In genomic region chr17:81858967-81859905, GRCh38 we compare ENCODE assay signal across 1 cellular context.
TF ChIP-seq lines count a peak whose summit lies in the region.

No MANE protein-coding gene starts in this region.

TF ChIP-seq in HepG2, 621 proteins besides CTCF, POLR2A, EP300 and RAD21 (continued from another document and continues in another):
- TF ChIP-seq KIAA2018 (CRISPR knock-in tag; IDR thresholded peaks at IDR 0.05; ENCODE audit: borderline replicate concordance): no peak
- TF ChIP-seq HDAC2 (CRISPR knock-in tag; IDR thresholded peaks at IDR 0.05): no peak
- no peak for TF ChIP-seq MXD4 (CRISPR knock-in tag; IDR thresholded peaks at IDR 0.05)
- TF ChIP-seq TERF1 (CRISPR knock-in tag; IDR thresholded peaks at IDR 0.05): no peak
- TF ChIP-seq SMC3 (IDR thresholded peaks at IDR 0.05; ENCODE audit: low read length): no peak
- no peak for TF ChIP-seq ZSCAN29 (CRISPR knock-in tag; conservative IDR thresholded peaks at IDR 0.05)
- no peak for TF ChIP-seq EEA1 (CRISPR knock-in tag; IDR thresholded peaks at IDR 0.05; ENCODE audit: borderline replicate concordance)
- no peak for TF ChIP-seq ZBTB34 (CRISPR knock-in tag; IDR thresholded peaks at IDR 0.05)
- no peak for TF ChIP-seq NKX3-1 (CRISPR knock-in tag; IDR thresholded peaks at IDR 0.05)
- peak; percentile 30; the same call in 1 of the 2 replicates for TF ChIP-seq ZNF619 (CRISPR knock-in tag; IDR thresholded peaks at IDR 0.05)
- no peak; the same call in 1 of the 2 replicates for TF ChIP-seq ZNF253 (CRISPR knock-in tag; IDR thresholded peaks at IDR 0.05; ENCODE audit: borderline replicate concordance)
- no peak for TF ChIP-seq MXI1 (IDR thresholded peaks at IDR 0.05; ENCODE audit: borderline replicate concordance, low read depth, low read length)
- TF ChIP-seq SP4 (CRISPR knock-in tag; IDR thresholded peaks at IDR 0.05): no peak
- no peak for TF ChIP-seq MIXL1 (CRISPR knock-in tag; IDR thresholded peaks at IDR 0.05)
- no peak for TF ChIP-seq NCOA2 (CRISPR knock-in tag; IDR thresholded peaks at IDR 0.05)
- TF ChIP-seq FOXM1 (CRISPR knock-in tag; IDR thresholded peaks at IDR 0.05): no peak
- TF ChIP-seq TRIM24 (CRISPR knock-in tag; IDR thresholded peaks at IDR 0.05): no peak
- TF ChIP-seq MIER3 (CRISPR knock-in tag; IDR thresholded peaks at IDR 0.05; ENCODE audit: borderline replicate concordance): no peak
- no peak for TF ChIP-seq ZNF572 (CRISPR knock-in tag; IDR thresholded peaks at IDR 0.05)
- TF ChIP-seq NRL (CRISPR knock-in tag; IDR thresholded peaks at IDR 0.05; ENCODE audit: borderline replicate concordance): 0 out of 2 replicates have a peak, but pooled peaks have one; percentile 2
- TF ChIP-seq IRF9 (CRISPR knock-in tag; IDR thresholded peaks at IDR 0.05; ENCODE audit: borderline replicate concordance): no peak
- no peak for TF ChIP-seq ZNF121 (CRISPR knock-in tag; IDR thresholded peaks at IDR 0.05)
- no peak for TF ChIP-seq PREB (CRISPR knock-in tag; IDR thresholded peaks at IDR 0.05)
- TF ChIP-seq SIN3A (IDR thresholded peaks at IDR 0.05; ENCODE audit: borderline replicate concordance, low read depth, low read length): no peak
- no peak for TF ChIP-seq MAF1 (CRISPR knock-in tag; IDR thresholded peaks at IDR 0.05; ENCODE audit: borderline replicate concordance)
- TF ChIP-seq PHF5A (CRISPR knock-in tag; IDR thresholded peaks at IDR 0.05; ENCODE audit: low read depth, unreplicated experiment): no peak
- TF ChIP-seq ZNF574 (CRISPR knock-in tag; IDR thresholded peaks at IDR 0.05): no peak
- TF ChIP-seq ZFP41 (CRISPR knock-in tag; IDR thresholded peaks at IDR 0.05; ENCODE audit: borderline replicate concordance): no peak
- TF ChIP-seq DMAP1 (CRISPR knock-in tag; IDR thresholded peaks at IDR 0.05): no peak
- no peak for TF ChIP-seq NFKBIZ (CRISPR knock-in tag; IDR thresholded peaks at IDR 0.05)
- TF ChIP-seq ZNF232 (CRISPR knock-in tag; IDR thresholded peaks at IDR 0.05; ENCODE audit: borderline replicate concordance): 0 out of 2 replicates have a peak, but pooled peaks have one; percentile 17
- TF ChIP-seq ZNF318 (CRISPR knock-in tag; IDR thresholded peaks at IDR 0.05): 0 out of 2 replicates have a peak, but pooled peaks have one; percentile 7
- no peak for TF ChIP-seq CBX2 (IDR thresholded peaks at IDR 0.05; ENCODE audit: low read depth, low read length)
- TF ChIP-seq CBX2 (CRISPR knock-in tag; IDR thresholded peaks at IDR 0.05; ENCODE audit: low read depth): no peak
- no peak for TF ChIP-seq MYNN (CRISPR knock-in tag; IDR thresholded peaks at IDR 0.05; ENCODE audit: low read depth)
- no peak for TF ChIP-seq IKZF1 (IDR thresholded peaks at IDR 0.05)
- no peak for TF ChIP-seq RAD51 (IDR thresholded peaks at IDR 0.05; ENCODE audit: borderline replicate concordance)
